ENCODE assay signal across 8 cellular contexts in the genomic region with DNA sequence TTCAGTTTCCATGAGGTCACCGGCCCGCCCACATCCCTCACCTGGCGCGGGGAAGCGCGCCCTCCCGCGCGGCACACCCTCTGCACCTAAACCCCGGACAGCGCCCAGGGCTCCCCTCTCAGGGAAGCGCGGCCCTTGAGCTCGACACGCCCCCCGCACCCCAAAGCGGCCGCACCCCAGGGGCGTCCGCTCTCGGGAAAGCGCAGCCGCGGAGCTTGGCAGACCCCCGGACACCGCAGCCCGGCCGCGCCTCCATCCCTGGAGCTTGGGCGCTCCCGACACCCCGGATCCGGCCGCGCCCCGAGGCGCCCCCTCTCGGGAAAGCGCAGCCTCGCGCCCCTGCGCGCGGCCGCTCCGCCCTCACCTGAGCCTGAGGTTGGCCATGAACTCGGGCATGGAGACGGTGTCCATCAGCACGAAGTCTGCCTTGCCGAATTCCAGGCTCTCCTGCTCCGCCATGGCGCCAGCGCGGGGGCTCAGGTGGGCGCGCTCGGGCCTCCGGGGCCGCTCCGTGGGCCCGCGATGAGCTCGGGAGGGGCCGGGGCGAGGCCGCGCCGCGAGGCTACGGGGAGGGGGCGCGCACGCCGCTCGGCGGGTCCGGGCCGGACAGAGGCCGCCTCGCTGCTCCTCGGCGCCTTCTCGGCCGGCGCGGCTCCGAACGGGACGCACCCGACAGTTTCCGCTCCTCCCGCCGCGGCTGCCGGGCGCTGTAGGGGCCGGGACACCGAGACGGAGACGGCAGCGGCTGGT. TPM values are rescaled to one million over a fixed set of nuclear protein-coding genes. Genes with fewer than 3 reads are reported as not detected.
DNase-seq lines count a peak whose midpoint lies in the region; ATAC-seq, FAIRE-seq and TF ChIP-seq lines count a peak whose summit lies in the region.

A gene (minus strand): TSS at position 711 of the 750 bp plus-strand sequence. CDS start 252 bp downstream, at position 459.

- TF ChIP-seq CTCF in VCaP (conservative IDR thresholded peaks at IDR 0.05) (peak; percentile 56; the same call in 1 of the 2 replicates), bronchial epithelial cell (IDR thresholded peaks at IDR 0.05; ENCODE audit: insufficient read depth, low read length, severe bottlenecking) (peak; percentile 81)

- DNase-seq in DMS53 (lab: John Stamatoyannopoulos, UW) (peak; percentile 80), HuH-7.5 (ENCODE audit: low spot score) (peak; percentile 36), bronchial epithelial cell (ENCODE audit: low read depth) (peak; percentile 60), SKM-1 (lab: John Stamatoyannopoulos, UW; ENCODE audit: unreplicated experiment) (no peak)
- peak; percentile 12 to 65 (median 42) for DNase-seq in stimulated activated CD4-positive, alpha-beta T cell treated with anti-CD3 and anti-CD28 coated beads, Interleukin-1b, Interleukin-23, amount 100 ng/mL, for 24 hours (ENCODE audit: low read depth in 4 of 4, low spot score in 1 of 4)

- no peak for FAIRE-seq in bronchial epithelial cell (lab: Jason Lieb, UNC)

- H3K27ac ChIP-seq in VCaP, result peak within 1 kb of the TSS; percentile 96
- H3K27ac ChIP-seq in layer of hippocampus (ENCODE audit: low read depth, low read length), result peak within 1 kb of the TSS; percentile 80

- peak; percentile 56 for ATAC-seq in GM21515 (IDR thresholded peaks at IDR 0.05; ENCODE audit: unreplicated experiment)

- H3K4me3 ChIP-seq in bronchial epithelial cell (ENCODE audit: low read depth, low read length), result peak within 1 kb of the TSS; percentile 76

- no peaks in the 10 kb centered on the region for H3K27me3 ChIP-seq in bronchial epithelial cell (ENCODE audit: control insufficient read depth, insufficient read depth, low read length)
- H3K27me3 ChIP-seq in layer of hippocampus (ENCODE audit: control insufficient read depth, insufficient read depth, low read length), result no peaks in the 10 kb centered on the region

- H3K36me3 ChIP-seq in bronchial epithelial cell (ENCODE audit: control insufficient read depth, insufficient read depth, low read length), result no peaks in the 10 kb centered on the region

RNA-seq across cellular contexts. Expression of the gene that starts here (rescaled TPM):
- total RNA-seq in bronchial epithelial cell, result 35.8 and 42.9 TPM in 2 replicates
